Comparison of ENCODE assay signal across 8 cellular contexts in genomic region chr5:87120518-87121314, GRCh38.
A peak's percentile ranks its signal among the peaks of the same experiment; 100 is the strongest.
DNase-seq lines count a peak whose midpoint lies in the region; ATAC-seq and TF ChIP-seq lines count a peak whose summit lies in the region.

No MANE protein-coding gene starts in this region.

- H3K9me2 ChIP-seq in Karpas-422 (replicated peaks; ENCODE audit: insufficient read depth, low read length): no peaks in the 10 kb centered on the region

- 0 out of 2 replicates have a peak, but pooled peaks cover 2% of the 10 kb centered on the region for H3K27me3 ChIP-seq in Karpas-422 (ENCODE audit: low read length)

- H3K9me3 ChIP-seq in Karpas-422 (ENCODE audit: low read length): no peaks in the 10 kb centered on the region

- POLR2A ChIA-PET in AG04449 (lab: Yijun Ruan, JAX): interaction anchor here (0.5 to 0.7 kb wide), 2 partner anchors 29 to 30 kb away, joined by 3 read pairs; no protein-coding TSS in a partner anchor

- CTCF ChIA-PET in AG04449 (lab: Yijun Ruan, JAX): interaction anchor here (0.9 kb wide), 1 partner anchor 22 kb away, joined by 3 read pairs; no protein-coding TSS in a partner anchor

- no peaks in the 10 kb centered on the region for H4K20me1 ChIP-seq in Karpas-422 (ENCODE audit: insufficient read depth, low read depth, low read length)

- H3K36me3 ChIP-seq in Karpas-422 (ENCODE audit: insufficient read depth, low read length): no peaks in the 10 kb centered on the region

- H3K4me1 ChIP-seq in Karpas-422 (ENCODE audit: low read length): no peaks in the 10 kb centered on the region

- DNase-seq in AG04449 (ENCODE audit: low read depth, low spot score) (peak; percentile 83), LoVo (ENCODE audit: low spot score) (peak; percentile 41), amniotic epithelial cell (ENCODE audit: low read depth) (peak; percentile 87), myocyte (ENCODE audit: low read depth) (peak; percentile 72), Karpas-422 (no peak)
- no peak for DNase-seq in stimulated activated CD8-positive, alpha-beta memory T cell treated with anti-CD3 and anti-CD28 coated beads, Interleukin-4, amount 100 ng/mL, for 48 hours

- no peak overlapping the region for H3K27ac ChIP-seq in Karpas-422 (ENCODE audit: low read length)

- TF ChIP-seq CTCF in AG04449 (IDR thresholded peaks at IDR 0.05; ENCODE audit: insufficient read depth, low read length, missing control alignments): no peak

- H3K4me2 ChIP-seq in Karpas-422 (ENCODE audit: low read depth, low read length, poor library complexity, severe bottlenecking): no peak overlapping the region

- no peak overlapping the region for H2AFZ ChIP-seq in Karpas-422 (ENCODE audit: low read length)

- H3K9ac ChIP-seq in Karpas-422 (ENCODE audit: low read length): no peak overlapping the region

- H3K79me2 ChIP-seq in Karpas-422 (ENCODE audit: low read length): no peaks in the 10 kb centered on the region

- no peak overlapping the region for H3K4me3 ChIP-seq in AG04449 (ENCODE audit: low read depth, low read length)
- no peak overlapping the region for H3K4me3 ChIP-seq in Karpas-422 (ENCODE audit: low read length)

- ATAC-seq in GM18858 (IDR thresholded peaks at IDR 0.05; ENCODE audit: unreplicated experiment) (peak; percentile 26), HG02870 (IDR thresholded peaks at IDR 0.05; ENCODE audit: unreplicated experiment) (no peak)

Comparison
In these comparisons a context has a peak if more than half of its experiments do, and no peak if none do; other contexts are left out.
1. DNase-seq: peak in AG04449 (single experiment), LoVo (single experiment), amniotic epithelial cell (single experiment) and myocyte (single experiment); none in Karpas-422 (single experiment) and stimulated activated CD8-positive, alpha-beta memory T cell treated with anti-CD3 and anti-CD28 coated beads, Interleukin-4, amount 100 ng/mL, for 48 hours (single experiment).